ENCODE assay signal across 25 cellular contexts in the genomic region with DNA sequence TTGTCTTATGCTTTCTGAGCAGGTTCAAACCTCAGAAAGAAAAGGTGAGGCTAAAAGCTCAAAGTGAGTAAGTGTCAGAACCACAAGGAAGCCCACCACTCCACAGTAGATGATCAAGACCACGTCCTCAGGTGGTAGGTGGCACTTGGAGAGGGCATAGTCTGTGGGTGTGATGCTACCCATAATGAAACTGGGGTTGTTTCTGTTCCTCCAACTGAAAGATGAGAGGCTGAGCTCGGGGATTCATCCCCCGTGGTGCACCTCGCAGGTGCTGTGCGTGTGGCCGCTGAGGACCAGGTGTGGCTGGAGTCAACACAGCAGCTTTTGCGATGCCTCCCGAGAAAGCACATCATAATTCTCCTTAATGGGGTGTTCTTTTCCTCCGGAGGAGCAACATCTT.
"Had no signal": no experiment of that assay in that cellular context is flagged by ENCODE, and none has a peak within 500 bp of the region (broad histone marks: within the 10 kb centered on the region; RNA-seq: fewer than 3 reads in every experiment).

No MANE protein-coding gene starts in this region.

- H3K4me3 ChIP-seq: left lung, lower lobe of right lung, ovary, right atrium auricular region, right lobe of liver, smooth muscle cell, tibial nerve, uterus had no signal

- H3K27me3 Mint-ChIP-seq: type B pancreatic cell had no signal

- H3K9me3 ChIP-seq: left lung, lower lobe of right lung, ovary, right atrium auricular region, right lobe of liver, tibial nerve, uterus had no signal

- H3K4me3 Mint-ChIP-seq: immature natural killer cell; naive B cell; natural killer cell treated with Interleukin-12 subunit alpha and Interleukin-12 subunit beta and Interleukin-15 and Interleukin-18, amount 100 ng/mL, for 72 hours; stimulated activated naive CD8-positive, alpha-beta T cell treated with anti-CD3 and anti-CD28 coated beads, Interleukin-15, amount 100 ng/mL, for 72 hours; type B pancreatic cell had no signal

- H3K27ac Mint-ChIP-seq: natural killer cell treated with Interleukin-12 subunit alpha and Interleukin-12 subunit beta and Interleukin-15 and Interleukin-18, amount 100 ng/mL, for 72 hours; progenitor cell of endocrine pancreas; stimulated activated naive CD8-positive, alpha-beta T cell treated with anti-CD3 and anti-CD28 coated beads, Interleukin-15, amount 100 ng/mL, for 72 hours; type B pancreatic cell had no signal

- H3K36me3 ChIP-seq: left lung, lower lobe of right lung, ovary, right atrium auricular region, right lobe of liver, tibial nerve, uterus had no signal

- H3K4me2 ChIP-seq: smooth muscle cell had no signal

- H3K9me3 Mint-ChIP-seq: immature natural killer cell; natural killer cell treated with Interleukin-12 subunit alpha and Interleukin-12 subunit beta and Interleukin-15 and Interleukin-18, amount 100 ng/mL, for 72 hours; stimulated activated naive CD8-positive, alpha-beta T cell treated with anti-CD3 and anti-CD28 coated beads, Interleukin-15, amount 100 ng/mL, for 72 hours had no signal

- H3K4me1 Mint-ChIP-seq: immature natural killer cell; naive B cell; stimulated activated naive CD8-positive, alpha-beta T cell treated with anti-CD3 and anti-CD28 coated beads, Interleukin-15, amount 100 ng/mL, for 72 hours had no signal

- H3K36me3 Mint-ChIP-seq: immature natural killer cell; naive B cell; natural killer cell treated with Interleukin-12 subunit alpha and Interleukin-12 subunit beta and Interleukin-15 and Interleukin-18, amount 100 ng/mL, for 72 hours; type B pancreatic cell had no signal

- ATAC-seq: left colon; left lung; lower lobe of right lung; natural killer cell treated with Interleukin-12 subunit alpha and Interleukin-12 subunit beta and Interleukin-15 and Interleukin-18, amount 100 ng/mL, for 72 hours; right lobe of liver; stimulated activated naive CD8-positive, alpha-beta T cell treated with anti-CD3 and anti-CD28 coated beads, Interleukin-15, amount 100 ng/mL, for 72 hours had no signal

- H3K27me3 ChIP-seq: left lung, ovary, right atrium auricular region, right lobe of liver, tibial nerve, uterus had no signal

- DNase-seq: hypothalamus; immature natural killer cell; kidney; left colon; left lung; lower lobe of right lung; mammary epithelial cell; mesenchymal stem cell; naive B cell; ovary; right lobe of liver; stimulated activated CD4-positive, alpha-beta T cell treated with anti-CD3 and anti-CD28 coated beads, Interleukin-1b, Interleukin-23, amount 100 ng/mL, for 48 hours; stimulated activated CD4-positive, alpha-beta T cell treated with anti-CD3 and anti-CD28 coated beads, Interleukin-2, amount 100 ng/mL, for 48 hours; stimulated activated CD4-positive, alpha-beta T cell treated with anti-CD3 and anti-CD28 coated beads, Interleukin-4, amount 100 ng/mL, for 4 hours; stimulated activated CD8-positive, alpha-beta memory T cell treated with anti-CD3 and anti-CD28 coated beads, Interleukin-4, amount 100 ng/mL, for 48 hours; stimulated activated naive CD4-positive, alpha-beta T cell treated with Interleukin-2 at 50 U/mL for 16 hours; stimulated activated naive CD8-positive, alpha-beta T cell treated with anti-CD3 and anti-CD28 coated beads, Interleukin-15, amount 100 ng/mL, for 72 hours; substantia nigra; uterus had no signal

- H3K27ac ChIP-seq: left lung, lower lobe of right lung, ovary, right atrium auricular region, right lobe of liver, tibial nerve, uterus had no signal

- H3K4me1 ChIP-seq: left lung, lower lobe of right lung, right atrium auricular region, right lobe of liver, tibial nerve, uterus had no signal
